In genomic region chr22:36383110-36383581, GRCh38 we compare ENCODE assay signal across 1 cellular context.
TF ChIP-seq lines count a peak whose summit lies in the region.

No MANE protein-coding gene starts in this region.

TF ChIP-seq in A549, 52 proteins besides CTCF, POLR2A, EP300 and RAD21 (continued from another document):
- TF ChIP-seq HEYL (CRISPR knock-in tag; IDR thresholded peaks at IDR 0.05) (no peak), HOXA7 (CRISPR knock-in tag; IDR thresholded peaks at IDR 0.05) (no peak), USF2 (IDR thresholded peaks at IDR 0.05) (no peak)
- TF ChIP-seq, protein P1, sequence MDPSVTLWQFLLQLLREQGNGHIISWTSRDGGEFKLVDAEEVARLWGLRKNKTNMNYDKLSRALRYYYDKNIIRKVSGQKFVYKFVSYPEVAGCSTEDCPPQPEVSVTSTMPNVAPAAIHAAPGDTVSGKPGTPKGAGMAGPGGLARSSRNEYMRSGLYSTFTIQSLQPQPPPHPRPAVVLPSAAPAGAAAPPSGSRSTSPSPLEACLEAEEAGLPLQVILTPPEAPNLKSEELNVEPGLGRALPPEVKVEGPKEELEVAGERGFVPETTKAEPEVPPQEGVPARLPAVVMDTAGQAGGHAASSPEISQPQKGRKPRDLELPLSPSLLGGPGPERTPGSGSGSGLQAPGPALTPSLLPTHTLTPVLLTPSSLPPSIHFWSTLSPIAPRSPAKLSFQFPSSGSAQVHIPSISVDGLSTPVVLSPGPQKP (IDR thresholded peaks at IDR 0.05; ENCODE audit: low read depth, low read length), result no peak
